ENCODE assay signal across 19 cellular contexts in genomic region chr9:20314981-20315380, GRCh38.
DNase-seq lines count a peak whose midpoint lies in the region; ATAC-seq and TF ChIP-seq lines count a peak whose summit lies in the region.
"Had no signal": no experiment of that assay in that cellular context is flagged by ENCODE, and none has a peak within 500 bp of the region (broad histone marks: within the 10 kb centered on the region; RNA-seq: fewer than 3 reads in every experiment).

No MANE protein-coding gene starts in this region.

- no peak overlapping the region for H2BK5ac ChIP-seq in mesendoderm (ENCODE audit: low read length)

- no peak overlapping the region for H2BK120ac ChIP-seq in mesendoderm (ENCODE audit: low read depth, low read length)

- DNase-seq in CD4-positive, CD25-positive, alpha-beta regulatory T cell = peak in 2 of 3 donors; percentile 77 to 89
- no peak for DNase-seq in DND-41
- peak; percentile 21 for DNase-seq in activated naive CD4-positive, alpha-beta T cell treated with anti-CD3 and anti-CD28 coated beads, Interleukin-2, amount 50 U/mL, for 16 hours
- DNase-seq in mucosa of descending colon = no peak
- DNase-seq in left ventricle myocardium inferior = no peak
- no peak for DNase-seq in NCI-H1930 (lab: John Stamatoyannopoulos, UW)
- no peak for DNase-seq in NCI-H526 treated with DMSO at 0.1 percent for 48 hours (lab: John Stamatoyannopoulos, UW)
- DNase-seq in mesendoderm = no peak
- DNase-seq: AML-193; amygdala; GDM1; left lung; NCI-H2029 treated with DMSO at 0.1 percent for 48 hours; NCI-H510A treated with DMSO at 0.1 percent for 48 hours; right cardiac atrium; stimulated activated CD4-positive, alpha-beta T cell treated with anti-CD3 and anti-CD28 coated beads, Interleukin-2, amount 100 ng/mL, for 24 hours had no signal

- H3K18ac ChIP-seq in mesendoderm (ENCODE audit: low read length) = no peak overlapping the region

- no peaks in the 10 kb centered on the region for H3K9me3 ChIP-seq in CD4-positive, CD25-positive, alpha-beta regulatory T cell (ENCODE audit: control insufficient read depth in 2 of 2, low read length in 2 of 2)
- no peaks in the 10 kb centered on the region for H3K9me3 ChIP-seq in DND-41 (ENCODE audit: insufficient read depth, low read length, severe bottlenecking)
- H3K9me3 ChIP-seq in mucosa of descending colon = no peaks in the 10 kb centered on the region
- H3K9me3 ChIP-seq in left ventricle myocardium inferior (replicated peaks) = no peaks in the 10 kb centered on the region
- H3K9me3 ChIP-seq: left lung, neutrophil had no signal

- H3K4me2 ChIP-seq in DND-41 (ENCODE audit: insufficient read depth, low read length) (no peak overlapping the region), mesendoderm (ENCODE audit: low read length) (no peak overlapping the region)

- H3K27me3 Mint-ChIP-seq in CD4-positive, CD25-positive, alpha-beta regulatory T cell = no peaks in the 10 kb centered on the region

- TF ChIP-seq CTCF in DND-41 (IDR thresholded peaks at IDR 0.05; ENCODE audit: borderline replicate concordance, extremely low read depth, low read length, poor library complexity, severe bottlenecking) = no peak
- no peak for TF ChIP-seq CTCF in mucosa of descending colon (IDR thresholded peaks at IDR 0.05)
- TF ChIP-seq CTCF in left ventricle myocardium inferior (IDR thresholded peaks at IDR 0.05; ENCODE audit: borderline replicate concordance) = no peak

- no peak overlapping the region for H3K4ac ChIP-seq in mesendoderm (ENCODE audit: low read depth, low read length)

- no CpG with 5 or more reads among the region's 3 CpGs for WGBS in mesendoderm (ENCODE audit: extremely low coverage, insufficient coverage, low lambda C conversion rate)

- no peak overlapping the region for H4K8ac ChIP-seq in mesendoderm (ENCODE audit: low read depth, low read length)

- H3K4me1 Mint-ChIP-seq in CD4-positive, CD25-positive, alpha-beta regulatory T cell = peaks cover 20 to 89% (median 49%) of the 10 kb centered on the region in 4 donors

- H3K9ac ChIP-seq in DND-41 (ENCODE audit: low read depth, low read length) (no peak overlapping the region), mesendoderm (ENCODE audit: low read length) (no peak overlapping the region)

- no peak overlapping the region for H2AK5ac ChIP-seq in mesendoderm (ENCODE audit: low read length)

- H3K9me3 Mint-ChIP-seq in CD4-positive, CD25-positive, alpha-beta regulatory T cell = peaks cover 0 to 6% (median 0%) of the 10 kb centered on the region in 7 donors

- peak overlapping the region; percentile 89 to 98 (median 96) for H3K27ac Mint-ChIP-seq in CD4-positive, CD25-positive, alpha-beta regulatory T cell

- peak overlapping the region; percentile 78 for H3K27ac ChIP-seq in CD4-positive, CD25-positive, alpha-beta regulatory T cell (ENCODE audit: insufficient read depth, low read length, poor library complexity, severe bottlenecking)
- H3K27ac ChIP-seq in DND-41 (ENCODE audit: low read length) (peak overlapping the region; percentile 6; the same call in 1 of the 2 replicates), left ventricle myocardium inferior (replicated peaks) (no peak overlapping the region), mesendoderm (ENCODE audit: low read depth, low read length) (no peak overlapping the region)
- H3K27ac ChIP-seq: left lung, neutrophil, VCaP had no signal

- peaks cover 7% of the 10 kb centered on the region for H3K36me3 Mint-ChIP-seq in CD4-positive, CD25-positive, alpha-beta regulatory T cell

- no peaks in the 10 kb centered on the region for H4K20me1 ChIP-seq in DND-41 (ENCODE audit: insufficient read depth, low read length)

- no peak overlapping the region for H2BK15ac ChIP-seq in mesendoderm (replicated peaks; ENCODE audit: low read depth)

- intact Hi-C loops in mucosa of descending colon (cut with DNase I, micrococcal nuclease) = no loop called here
- intact Hi-C loops in left ventricle myocardium inferior (cut with micrococcal nuclease) = no loop called here

- H4K5ac ChIP-seq in mesendoderm (ENCODE audit: low read length) = no peak overlapping the region

- H3K79me2 ChIP-seq in DND-41 (ENCODE audit: insufficient read depth, low read length) (no peaks in the 10 kb centered on the region), mesendoderm (ENCODE audit: control insufficient read depth, insufficient read depth, low read length) (no peaks in the 10 kb centered on the region)

- H3K56ac ChIP-seq in mesendoderm (ENCODE audit: low read length) = no peak overlapping the region

- H2AFZ ChIP-seq in DND-41 (ENCODE audit: low read depth, low read length) = no peak overlapping the region

- no peaks in the 10 kb centered on the region for H3K79me1 ChIP-seq in mesendoderm (ENCODE audit: low read length)

- peak overlapping the region; percentile 0 to 60 (median 18) for H3K4me3 Mint-ChIP-seq in CD4-positive, CD25-positive, alpha-beta regulatory T cell

- peaks cover 43% of the 10 kb centered on the region for H3K4me1 ChIP-seq in CD4-positive, CD25-positive, alpha-beta regulatory T cell (ENCODE audit: control insufficient read depth, insufficient read depth, low read length, poor library complexity, severe bottlenecking)
- peaks cover 17% of the 10 kb centered on the region for H3K4me1 ChIP-seq in DND-41 (ENCODE audit: insufficient read depth, low read length)
- H3K4me1 ChIP-seq in mucosa of descending colon (ENCODE audit: low read depth) = no peaks in the 10 kb centered on the region
- no peaks in the 10 kb centered on the region for H3K4me1 ChIP-seq in left ventricle myocardium inferior
- no peaks in the 10 kb centered on the region for H3K4me1 ChIP-seq in mesendoderm (ENCODE audit: control insufficient read depth, low read depth, low read length)

- H3K23ac ChIP-seq in mesendoderm (ENCODE audit: low read length) = no peak overlapping the region

- peak overlapping the region; percentile 22 for H3K4me3 ChIP-seq in CD4-positive, CD25-positive, alpha-beta regulatory T cell (ENCODE audit: low read depth, low read length)
- H3K4me3 ChIP-seq in DND-41 (ENCODE audit: low read depth in 1 of 2, low read length in 2 of 2) (no peak overlapping the region), mucosa of descending colon (no peak overlapping the region), left ventricle myocardium inferior (no peak overlapping the region), mesendoderm (ENCODE audit: low read length) (no peak overlapping the region)
- H3K4me3 ChIP-seq: left lung had no signal

- H3K36me3 ChIP-seq in CD4-positive, CD25-positive, alpha-beta regulatory T cell (ENCODE audit: control insufficient read depth, insufficient read depth, low read length) = no peaks in the 10 kb centered on the region
- H3K36me3 ChIP-seq in DND-41 (ENCODE audit: insufficient read depth, low read length) (no peaks in the 10 kb centered on the region), mucosa of descending colon (ENCODE audit: low read depth) (no peaks in the 10 kb centered on the region), left ventricle myocardium inferior (no peaks in the 10 kb centered on the region), mesendoderm (ENCODE audit: control insufficient read depth, insufficient read depth, low read length) (no peaks in the 10 kb centered on the region)
- H3K36me3 ChIP-seq: left lung, neutrophil had no signal

- peak; percentile 72 to 76 for ATAC-seq in CD4-positive, CD25-positive, alpha-beta regulatory T cell (ENCODE audit: low read depth in 2 of 2)
- ATAC-seq in DND-41 (ENCODE audit: insufficient read depth, low read depth) = peak; percentile 75
- peak; percentile 61 for ATAC-seq in mucosa of descending colon
- ATAC-seq: left lung, right cardiac atrium, Right ventricle myocardium inferior had no signal

- no peaks in the 10 kb centered on the region for H3K27me3 ChIP-seq in CD4-positive, CD25-positive, alpha-beta regulatory T cell (ENCODE audit: control insufficient read depth, insufficient read depth, low read length)
- H3K27me3 ChIP-seq in DND-41 (ENCODE audit: insufficient read depth, low read length, poor library complexity) = no peaks in the 10 kb centered on the region
- no peaks in the 10 kb centered on the region for H3K27me3 ChIP-seq in left ventricle myocardium inferior (ENCODE audit: low read depth)
- no peaks in the 10 kb centered on the region for H3K27me3 ChIP-seq in mesendoderm (ENCODE audit: insufficient read depth, low read length, poor library complexity)
- H3K27me3 ChIP-seq: left lung, neutrophil had no signal

Comparison
In these comparisons a context has a peak if more than half of its experiments do, and no peak if none do; other contexts are left out.
1. DNase-seq: peak in CD4-positive, CD25-positive, alpha-beta regulatory T cell (2 of 3) and activated naive CD4-positive, alpha-beta T cell treated with anti-CD3 and anti-CD28 coated beads, Interleukin-2, amount 50 U/mL, for 16 hours (single experiment); none in DND-41 (single experiment), mucosa of descending colon (0 of 3), left ventricle myocardium inferior (single experiment), NCI-H1930 (0 of 2), NCI-H526 treated with DMSO at 0.1 percent for 48 hours (single experiment) and mesendoderm (single experiment).
2. H3K27ac ChIP-seq: peak in CD4-positive, CD25-positive, alpha-beta regulatory T cell (single experiment) and DND-41 (single experiment); none in left ventricle myocardium inferior (single experiment) and mesendoderm (single experiment).
3. Peak in every context shown above with its lines, with median percentiles within 50 percentile points of each other: ATAC-seq.